1 cellular context compared by ENCODE assay signal in the genomic region with DNA sequence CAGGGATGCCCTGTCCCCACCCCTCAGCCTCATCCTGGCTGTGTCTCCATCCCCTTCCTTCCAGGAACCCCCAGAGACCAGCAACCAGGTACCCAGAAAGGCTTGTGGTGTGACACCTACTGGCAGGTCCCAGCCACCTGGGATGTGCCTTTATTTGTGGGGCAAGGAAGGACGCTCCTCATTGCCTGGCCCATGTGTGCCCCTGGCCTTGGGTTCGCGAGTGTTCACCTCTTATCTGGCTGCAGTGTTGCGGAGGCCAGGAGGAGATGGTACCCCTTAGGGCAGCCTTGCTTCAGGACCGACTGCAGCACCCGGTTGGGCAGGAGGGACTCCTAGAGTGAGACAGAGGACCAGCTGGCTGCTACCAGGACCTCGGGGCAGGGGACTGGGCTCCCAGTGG.
A peak's percentile ranks its signal among the peaks of the same experiment; 100 is the strongest.
TF ChIP-seq lines count a peak whose summit lies in the region.

No MANE protein-coding gene starts in this region.

TF ChIP-seq in A549, 52 proteins besides CTCF, POLR2A, EP300 and RAD21:
- TF ChIP-seq SMC3 (IDR thresholded peaks at IDR 0.05) (0 out of 3 replicates have a peak, but pooled peaks have one; percentile 10), POLR2AphosphoS2 (conservative IDR thresholded peaks at IDR 0.05; ENCODE audit: low read length) (no peak), TFCP2L1 (CRISPR knock-in tag; IDR thresholded peaks at IDR 0.05) (no peak), HOXA7 (CRISPR knock-in tag; IDR thresholded peaks at IDR 0.05) (no peak)
TF ChIP-seq in A549: peak in this region for 1.
